ENCODE assay signal across 8 cellular contexts in genomic region chr2:199911877-199912161, GRCh38. TPM values are rescaled to one million over a fixed set of nuclear protein-coding genes. Genes with fewer than 3 reads are reported as not detected.
DNase-seq lines count a peak whose midpoint lies in the region; TF ChIP-seq lines count a peak whose summit lies in the region.

No MANE protein-coding gene starts in this region.

- H3K27ac Mint-ChIP-seq in CD4-positive, alpha-beta memory T cell, result peak overlapping the region; percentile 90 to 98 (median 96)

- CTCF ChIA-PET in CD4-positive, alpha-beta memory T cell (lab: Charles Lee; ENCODE audit: partially characterized antibody), result interaction anchor here (1.0 kb wide), 1 partner anchor 11 kb away, joined by 3 read pairs; no protein-coding TSS in a partner anchor
- CTCF ChIA-PET in OCI-LY7 (lab: Charles Lee; ENCODE audit: unreplicated experiment), result no interaction called here

- peaks cover 66% of the 10 kb centered on the region for H3K79me2 ChIP-seq in OCI-LY7 (ENCODE audit: insufficient read depth, low read depth, low read length)

- peaks cover 24 to 45% (median 39%) of the 10 kb centered on the region in 4 donors for H3K4me1 Mint-ChIP-seq in CD4-positive, alpha-beta memory T cell

- peak overlapping the region; percentile 84 for H3K4me2 ChIP-seq in OCI-LY7 (ENCODE audit: low read length)

- no peaks in the 10 kb centered on the region for H3K9me2 ChIP-seq in OCI-LY7 (ENCODE audit: insufficient read depth, low read length)

- H3K36me3 ChIP-seq in CD4-positive, alpha-beta memory T cell (ENCODE audit: insufficient read depth, low read length), result no peaks in the 10 kb centered on the region
- peaks cover 39% of the 10 kb centered on the region for H3K36me3 ChIP-seq in OCI-LY7 (ENCODE audit: insufficient read depth, low read length)
- H3K36me3 ChIP-seq in neutrophil, result no peaks in the 10 kb centered on the region

- peaks cover 32% of the 10 kb centered on the region for H3K4me1 ChIP-seq in CD4-positive, alpha-beta memory T cell (ENCODE audit: insufficient read depth, low read length)
- H3K4me1 ChIP-seq in OCI-LY7 (ENCODE audit: insufficient read depth, low read length, poor library complexity, severe bottlenecking) (peaks cover 28% of the 10 kb centered on the region), neutrophil (ENCODE audit: control insufficient read depth in 1 of 2, insufficient read depth in 1 of 2, low read depth in 1 of 2, low read length in 1 of 2) (peaks cover 19 to 21% of the 10 kb centered on the region in 2 experiments)

- TF ChIP-seq CTCF in OCI-LY7 (conservative IDR thresholded peaks at IDR 0.05; ENCODE audit: low read length), result no peak
- no peak for TF ChIP-seq CTCF in epithelial cell of proximal tubule (conservative IDR thresholded peaks at IDR 0.05; ENCODE audit: low read depth, low read length)
- no peak for TF ChIP-seq CTCF in neutrophil (IDR thresholded peaks at IDR 0.05)

- intact Hi-C loops in CD4-positive, alpha-beta memory T cell (cut with micrococcal nuclease), result loop anchor here (1.0 to 5.0 kb wide), 2 partner anchors 45 to 61 kb away; partner anchors contain the start of genes FTCDNL1, MAIP1 and TYW5
- intact Hi-C loops in OCI-LY7 (cut with micrococcal nuclease; ENCODE audit: unreplicated experiment), result loop anchor here (2.0 kb wide), 1 partner anchor 43 kb away; the partner anchor contains the start of genes MAIP1 and TYW5

- no peaks in the 10 kb centered on the region for H3K27me3 Mint-ChIP-seq in CD4-positive, alpha-beta memory T cell

- H3K4me3 Mint-ChIP-seq in CD4-positive, alpha-beta memory T cell, result peak overlapping the region; percentile 93 to 99 (median 96)

- no peaks in the 10 kb centered on the region for H3K9me3 ChIP-seq in CD4-positive, alpha-beta memory T cell (ENCODE audit: control insufficient read depth in 1 of 2, low read length in 2 of 2)
- H3K9me3 ChIP-seq in OCI-LY7 (ENCODE audit: low read length), result peaks cover 17% of the 10 kb centered on the region; the same call in 1 of the 2 replicates
- no peaks in the 10 kb centered on the region for H3K9me3 ChIP-seq in neutrophil

- peak in 1 of 5 donors; percentile 6 for DNase-seq in CD4-positive, alpha-beta memory T cell
- no peak for DNase-seq in OCI-LY7 (ENCODE audit: low spot score)
- no peak for DNase-seq in epithelial cell of proximal tubule (ENCODE audit: low read depth)
- DNase-seq in stimulated activated CD4-positive, alpha-beta T cell treated with anti-CD3 and anti-CD28 coated beads, Interleukin-1b, Interleukin-23, amount 100 ng/mL, for 48 hours, result no peak
- DNase-seq in dedifferentiated amniotic fluid mesenchymal stem cell (ENCODE audit: extremely low spot score), result no peak
- no peak for DNase-seq in epidermal melanocyte (ENCODE audit: insufficient read length, low spot score)
- no peak for DNase-seq in NCI-H226

- peak overlapping the region; percentile 71; the same call in 1 of the 2 replicates for H2AFZ ChIP-seq in OCI-LY7 (ENCODE audit: low read length)

- H3K9me3 Mint-ChIP-seq in CD4-positive, alpha-beta memory T cell, result peaks cover 0 to 4% (median 0%) of the 10 kb centered on the region in 8 donors

- H3K36me3 Mint-ChIP-seq in CD4-positive, alpha-beta memory T cell, result peaks cover 11 to 20% of the 10 kb centered on the region in 2 donors

- no TSS peak for BruUV-seq in OCI-LY7 (replicated peaks; lab: Mats Ljungman, UMichigan)

- peaks cover 22% of the 10 kb centered on the region; the same call in 1 of the 2 replicates for H4K20me1 ChIP-seq in OCI-LY7 (ENCODE audit: insufficient read depth, low read length)

- peak overlapping the region; percentile 87 for H3K27ac ChIP-seq in CD4-positive, alpha-beta memory T cell (ENCODE audit: low read depth, low read length)
- H3K27ac ChIP-seq in OCI-LY7 (ENCODE audit: low read depth, low read length, poor library complexity, severe bottlenecking) (peak overlapping the region; percentile 85), neutrophil (peak overlapping the region; percentile 88)

- peak overlapping the region; percentile 55 to 80 for H3K4me3 ChIP-seq in CD4-positive, alpha-beta memory T cell (ENCODE audit: low read length in 2 of 2)
- H3K4me3 ChIP-seq in OCI-LY7 (ENCODE audit: low read depth, low read length, poor library complexity, severe bottlenecking) (peak overlapping the region; percentile 89), epithelial cell of proximal tubule (ENCODE audit: low read depth, low read length) (peak overlapping the region; percentile 72), neutrophil (ENCODE audit: low read depth in 1 of 2, low read length in 1 of 2) (peak overlapping the region; percentile 90 to 92)

- peaks cover 4% of the 10 kb centered on the region for H3K27me3 ChIP-seq in CD4-positive, alpha-beta memory T cell (ENCODE audit: insufficient read depth, low read length)
- no peaks in the 10 kb centered on the region for H3K27me3 ChIP-seq in neutrophil

- POLR2A ChIA-PET in CD4-positive, alpha-beta memory T cell (lab: Charles Lee; ENCODE audit: partially characterized antibody), result interaction anchor here (1.5 kb wide), 1 partner anchor 44 kb away, joined by 3 read pairs; no protein-coding TSS in a partner anchor
- POLR2A ChIA-PET in OCI-LY7 (lab: Charles Lee), result interaction anchor here (0.5 to 1.3 kb wide), 4 partner anchors 9 to 1170 kb away, joined by 3 to 5 read pairs (median 3); no protein-coding TSS in a partner anchor

RNA-seq across cellular contexts. Expression of gene C2orf69, which starts 0.7 kb away (rescaled TPM):
- total RNA-seq in CD4-positive, alpha-beta memory T cell, result 10 to 100 TPM; 14.4 to 14.7 TPM
- 10 to 100 TPM; 13.5 to 13.9 TPM for polyA plus RNA-seq in CD4-positive, alpha-beta memory T cell
- total RNA-seq in OCI-LY7 (2014; rRNA removed; shearing (Covaris generic)), result 10.7 and 14.0 TPM in 2 replicates
- total RNA-seq in OCI-LY7 (2022) (17.5 and 18.9 TPM in 2 replicates), epithelial cell of proximal tubule (13.0 and 14.3 TPM in 2 replicates)

RNA-seq across cellular contexts. Expression of gene TYW5, which starts 43.5 kb away (rescaled TPM):
- total RNA-seq in CD4-positive, alpha-beta memory T cell, result 10 to 100 TPM; 11.0 to 11.6 TPM
- 1 to 10 TPM; 4.0 to 4.7 TPM for polyA plus RNA-seq in CD4-positive, alpha-beta memory T cell
- 5.1 and 7.1 TPM in 2 replicates for total RNA-seq in OCI-LY7 (2014; rRNA removed; shearing (Covaris generic))
- total RNA-seq in OCI-LY7 (2022) (7.7 and 8.9 TPM in 2 replicates), epithelial cell of proximal tubule (6.0 and 7.3 TPM in 2 replicates)

RNA-seq across cellular contexts. Expression of gene MAIP1, which starts 43.6 kb away (rescaled TPM):
- total RNA-seq in CD4-positive, alpha-beta memory T cell, result 10 to 100 TPM; 13.1 to 15.9 TPM
- polyA plus RNA-seq in CD4-positive, alpha-beta memory T cell, result 10 to 100 TPM; 12.5 to 15.9 TPM
- 13.7 and 25.3 TPM in 2 replicates for total RNA-seq in OCI-LY7 (2014; rRNA removed; shearing (Covaris generic))
- total RNA-seq in OCI-LY7 (2022), result 23.3 and 29.8 TPM in 2 replicates
- total RNA-seq in epithelial cell of proximal tubule, result 25.4 and 37.5 TPM in 2 replicates
